ENCODE assay signal across 13 cellular contexts in genomic region chr6:29845405-29846006, GRCh38. TPM values are rescaled to one million over a fixed set of nuclear protein-coding genes. Genes with fewer than 3 reads are reported as not detected.
DNase-seq lines count a peak whose midpoint lies in the region; FAIRE-seq and TF ChIP-seq lines count a peak whose summit lies in the region.
"Had no signal": no experiment of that assay in that cellular context is flagged by ENCODE, and none has a peak within 500 bp of the region (broad histone marks: within the 10 kb centered on the region; RNA-seq: fewer than 3 reads in every experiment).

No MANE protein-coding gene starts in this region.

- POLR2A ChIA-PET in A673 (lab: Charles Lee; ENCODE audit: low non-redundant PET): no interaction called here

- peaks cover 10% of the 10 kb centered on the region for H3K36me3 Mint-ChIP-seq in Calu3 (ENCODE audit: insufficient read depth, unreplicated experiment)
- peaks cover 3% of the 10 kb centered on the region for H3K36me3 Mint-ChIP-seq in activated naive CD4-positive, alpha-beta T cell treated with anti-CD3 and anti-CD28 coated beads, Interleukin-2, amount 50 U/mL, for 24 hours

- H3K4me3 ChIP-seq in A673 (ENCODE audit: low read depth, low read length, poor library complexity, severe bottlenecking): no peak overlapping the region
- H3K4me3 ChIP-seq: SJCRH30 had no signal

- H3K27ac ChIP-seq in A673 (ENCODE audit: low read depth, low read length, poor library complexity, severe bottlenecking): no peak overlapping the region
- H3K27ac ChIP-seq: neutrophil, SJCRH30 had no signal

- peak overlapping the region; percentile 92 for H3K27ac Mint-ChIP-seq in Calu3 (ENCODE audit: unreplicated experiment)
- peak overlapping the region; percentile 43 for H3K27ac Mint-ChIP-seq in activated naive CD4-positive, alpha-beta T cell treated with anti-CD3 and anti-CD28 coated beads, Interleukin-2, amount 50 U/mL, for 24 hours
- H3K27ac Mint-ChIP-seq: activated T-helper 2 cell treated with anti-CD3 and anti-CD28 coated beads, Interferon-gamma antibody, Interleukin-2, Interleukin-4, amounts not matched to agents 10 μg/mL and 5 μg/mL and 100 μg/mL, durations not matched to agents 14 hours and 24 hours and 36 hours had no signal

- FAIRE-seq in RCC 7860 (lab: Jason Lieb, UNC): no peak

- intact Hi-C loops in Calu3 (cut with micrococcal nuclease; ENCODE audit: unreplicated experiment): loop anchor here (5.0 kb wide), 1 partner anchor 122 kb away; no protein-coding TSS in a partner anchor
- intact Hi-C loops in A673 (cut with micrococcal nuclease; ENCODE audit: unreplicated experiment): loop anchor here (5.0 kb wide), 1 partner anchor 287 kb away; no protein-coding TSS in a partner anchor

- H3K27me3 ChIP-seq in A673 (replicated peaks; ENCODE audit: insufficient read depth, low read depth, low read length, poor library complexity): peaks cover 80% of the 10 kb centered on the region
- H3K27me3 ChIP-seq: SJCRH30 had no signal

- H3K4me3 Mint-ChIP-seq in Calu3 (ENCODE audit: low read depth, unreplicated experiment): peak overlapping the region; percentile 4
- H3K4me3 Mint-ChIP-seq in activated naive CD4-positive, alpha-beta T cell treated with anti-CD3 and anti-CD28 coated beads, Interleukin-2, amount 50 U/mL, for 24 hours: no peak overlapping the region

- H3K36me3 ChIP-seq in A673 (ENCODE audit: insufficient read depth, low read length, poor library complexity, severe bottlenecking): no peaks in the 10 kb centered on the region
- H3K36me3 ChIP-seq: neutrophil, SJCRH30 had no signal

- peaks cover 30% of the 10 kb centered on the region for H3K4me1 Mint-ChIP-seq in Calu3 (ENCODE audit: low read depth, unreplicated experiment)
- peaks cover 26% of the 10 kb centered on the region for H3K4me1 Mint-ChIP-seq in activated naive CD4-positive, alpha-beta T cell treated with anti-CD3 and anti-CD28 coated beads, Interleukin-2, amount 50 U/mL, for 24 hours

- H3K9me3 Mint-ChIP-seq in Calu3 (ENCODE audit: low read depth, unreplicated experiment): peaks cover 2% of the 10 kb centered on the region
- no peaks in the 10 kb centered on the region for H3K9me3 Mint-ChIP-seq in activated naive CD4-positive, alpha-beta T cell treated with anti-CD3 and anti-CD28 coated beads, Interleukin-2, amount 50 U/mL, for 24 hours

- peaks cover 30% of the 10 kb centered on the region for H3K27me3 Mint-ChIP-seq in Calu3 (ENCODE audit: unreplicated experiment)
- H3K27me3 Mint-ChIP-seq in activated naive CD4-positive, alpha-beta T cell treated with anti-CD3 and anti-CD28 coated beads, Interleukin-2, amount 50 U/mL, for 24 hours: peaks cover 16% of the 10 kb centered on the region

- no TSS peak for BruUV-seq in Calu3 (replicated peaks; lab: Mats Ljungman, UMichigan)
- no TSS peak for BruUV-seq in A673 (replicated peaks; lab: Mats Ljungman, UMichigan)

- DNase-seq in Calu3 (peak; percentile 83), RCC 7860 (ENCODE audit: low spot score) (peak; percentile 10), putamen (ENCODE audit: low spot score) (peak; percentile 64), SHP77 treated with DMSO at 0.1 percent for 48 hours (lab: John Stamatoyannopoulos, UW) (no peak), COR-L47 (lab: John Stamatoyannopoulos, UW) (no peak), GM20000 (ENCODE audit: low spot score) (no peak), A673 (ENCODE audit: low spot score) (no peak)
- DNase-seq: effector CD8-positive, alpha-beta T cell; NCI-H1694 treated with DMSO at 0.1 percent for 48 hours; SJCRH30 had no signal

- TF ChIP-seq CTCF in Calu3 (IDR thresholded peaks at IDR 0.05; ENCODE audit: unreplicated experiment) (no peak), GM20000 (IDR thresholded peaks at IDR 0.05; ENCODE audit: extremely low read depth, missing control alignments) (no peak), A673 (conservative IDR thresholded peaks at IDR 0.05; ENCODE audit: low read depth, low read length) (no peak)

- no peaks in the 10 kb centered on the region for H3K4me1 ChIP-seq in A673 (ENCODE audit: insufficient read depth, low read length, poor library complexity, severe bottlenecking)
- H3K4me1 ChIP-seq: SJCRH30 had no signal

- CTCF ChIA-PET in Calu3 (lab: Charles Lee): no interaction called here
- CTCF ChIA-PET in A673 (lab: Charles Lee): no interaction called here

- no peaks in the 10 kb centered on the region for H3K9me3 ChIP-seq in A673 (ENCODE audit: low read depth, low read length, poor library complexity, severe bottlenecking)
- H3K9me3 ChIP-seq: neutrophil, SJCRH30 had no signal

RNA-seq across cellular contexts. Expression of gene HLA-G, which starts 17.9 kb away (rescaled TPM):
- total RNA-seq in Calu3 (2022) (0.45 and 1.5 TPM in 2 replicates), A673 (2021) (not detected in 2 replicates)
- total RNA-seq: SJCRH30 had no signal

Comparison
In these comparisons a context has a peak if more than half of its experiments do, and no peak if none do; other contexts are left out.
1. DNase-seq: peak in Calu3 (single experiment), RCC 7860 (single experiment) and putamen (single experiment); none in SHP77 treated with DMSO at 0.1 percent for 48 hours (single experiment), COR-L47 (single experiment), GM20000 (single experiment) and A673 (single experiment).